ENCODE assay signal across 13 cellular contexts in the genomic region with DNA sequence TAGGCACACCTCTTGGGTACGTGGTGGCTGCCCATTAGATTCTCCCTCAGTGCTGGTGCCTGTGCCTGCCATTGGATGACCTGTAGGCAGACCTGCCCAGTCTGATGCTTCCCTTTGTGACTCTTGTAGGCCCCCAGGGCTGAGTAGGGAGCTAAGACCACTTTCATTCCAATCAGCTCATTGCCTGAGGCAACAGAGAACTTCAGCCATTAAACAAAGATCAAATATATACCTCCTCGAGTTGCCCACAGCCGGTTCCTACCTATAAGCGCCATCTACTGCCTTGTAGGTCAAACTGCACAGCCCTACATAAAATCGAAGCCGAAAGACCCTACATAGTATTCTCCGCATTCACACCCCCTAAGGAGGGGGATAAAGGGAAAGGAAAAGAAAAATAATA.
DNase-seq lines count a peak whose midpoint lies in the region; ATAC-seq, FAIRE-seq and TF ChIP-seq lines count a peak whose summit lies in the region.
"Had no signal": no experiment of that assay in that cellular context is flagged by ENCODE, and none has a peak within 500 bp of the region (broad histone marks: within the 10 kb centered on the region; RNA-seq: fewer than 3 reads in every experiment).

No MANE protein-coding gene starts in this region.

- H3K27me3 ChIP-seq in Karpas-422 (ENCODE audit: low read length) (no peaks in the 10 kb centered on the region), WERI-Rb-1 (ENCODE audit: insufficient read depth, low read depth, severe bottlenecking) (peaks cover 29% of the 10 kb centered on the region), keratinocyte (ENCODE audit: control insufficient read depth, extremely low read depth, insufficient read depth, low read length) (no peaks in the 10 kb centered on the region), suprapubic skin (no peaks in the 10 kb centered on the region)

- TF ChIP-seq CTCF in GM12872 (IDR thresholded peaks at IDR 0.05; ENCODE audit: insufficient read depth, low read depth, low read length) (peak; percentile 41; the same call in 2 of the 3 replicates), WERI-Rb-1 (IDR thresholded peaks at IDR 0.05; ENCODE audit: low read depth, low read length) (peak; percentile 57), keratinocyte (optimal IDR thresholded peaks at IDR 0.05 in 1 of 3, IDR thresholded peaks at IDR 0.05 in 1 of 3, conservative IDR thresholded peaks at IDR 0.05 in 1 of 3; ENCODE audit: extremely low read depth in 1 of 3, insufficient read depth in 2 of 3, low read length in 3 of 3) (peak in 2 of 3 experiments; percentile 24 to 29), suprapubic skin (IDR thresholded peaks at IDR 0.05) (no peak), endothelial cell (IDR thresholded peaks at IDR 0.05; ENCODE audit: unreplicated experiment) (no peak)

- H3K79me2 ChIP-seq in Karpas-422 (ENCODE audit: low read length) (no peaks in the 10 kb centered on the region), keratinocyte (ENCODE audit: control insufficient read depth, insufficient read depth, low read length) (no peaks in the 10 kb centered on the region)

- no peak for ATAC-seq in GM19328 (IDR thresholded peaks at IDR 0.05; ENCODE audit: unreplicated experiment)
- ATAC-seq: natural killer cell had no signal

- H3K9me1 ChIP-seq in keratinocyte (ENCODE audit: control insufficient read depth, extremely low read depth, insufficient read depth, low read length): no peaks in the 10 kb centered on the region

- H3K9me2 ChIP-seq in Karpas-422 (replicated peaks; ENCODE audit: insufficient read depth, low read length): no peaks in the 10 kb centered on the region

- H3K36me3 ChIP-seq in Karpas-422 (ENCODE audit: insufficient read depth, low read length) (no peaks in the 10 kb centered on the region), WERI-Rb-1 (no peaks in the 10 kb centered on the region), keratinocyte (ENCODE audit: control insufficient read depth in 2 of 2, extremely low read depth in 1 of 2, insufficient read depth in 2 of 2, low read length in 2 of 2) (no peaks in the 10 kb centered on the region), suprapubic skin (no peaks in the 10 kb centered on the region)

- WGBS in suprapubic skin: 76% methylated on average over 7 of the region's 7 CpGs

- dilution Hi-C loops in keratinocyte (cut with MboI; ENCODE audit: extremely low pct_ligation_motif_present, low sequenced_read_pairs): no loop called here

- FAIRE-seq in keratinocyte (lab: Jason Lieb, UNC): no peak
- FAIRE-seq: bronchial epithelial cell had no signal

- H3K9ac ChIP-seq in Karpas-422 (ENCODE audit: low read length) (no peak overlapping the region), keratinocyte (ENCODE audit: control insufficient read depth, extremely low read depth, insufficient read depth, low read length) (no peak overlapping the region)

- no peak overlapping the region for H3K4me3 ChIP-seq in Karpas-422 (ENCODE audit: low read length)
- H3K4me3 ChIP-seq in WERI-Rb-1 (ENCODE audit: low read depth, low read length): no peak overlapping the region
- H3K4me3 ChIP-seq in keratinocyte (ENCODE audit: control insufficient read depth in 2 of 3, extremely low read depth in 1 of 3, insufficient read depth in 2 of 3, low read depth in 1 of 3, low read length in 3 of 3): no peak overlapping the region
- H3K4me3 ChIP-seq in suprapubic skin: no peak overlapping the region

- no peak overlapping the region for H3K27ac Mint-ChIP-seq in endothelial cell (ENCODE audit: unreplicated experiment)
- H3K27ac Mint-ChIP-seq: natural killer cell had no signal

- H3K36me3 Mint-ChIP-seq in endothelial cell (ENCODE audit: low read depth, unreplicated experiment): peaks cover 16% of the 10 kb centered on the region

- DNase-seq in Karpas-422 (peak; percentile 78), WERI-Rb-1 (peak; percentile 13), keratinocyte (ENCODE audit: low read depth, low spot score) (no peak), NCI-H2196 treated with DMSO at 0.1 percent for 48 hours (lab: John Stamatoyannopoulos, UW; ENCODE audit: unreplicated experiment) (no peak), suprapubic skin (ENCODE audit: low spot score in 2 of 2) (no peak), endothelial cell (ENCODE audit: low spot score) (no peak)
- DNase-seq: activated gamma-delta T cell treated with Interleukin-2 at 50 U/mL for 16 hours, Calu3, natural killer cell, SW 1271 had no signal

- no peaks in the 10 kb centered on the region for H3K27me3 Mint-ChIP-seq in endothelial cell (ENCODE audit: unreplicated experiment)

- peaks cover 10% of the 10 kb centered on the region for H3K9me3 Mint-ChIP-seq in endothelial cell (ENCODE audit: unreplicated experiment)

- H3K4me3 Mint-ChIP-seq in endothelial cell (ENCODE audit: unreplicated experiment): no peak overlapping the region
- H3K4me3 Mint-ChIP-seq: natural killer cell had no signal

- no peak for TF ChIP-seq POLR2A in suprapubic skin (IDR thresholded peaks at IDR 0.05)

- no peaks in the 10 kb centered on the region for H3K4me1 Mint-ChIP-seq in endothelial cell (ENCODE audit: unreplicated experiment)

- no peaks in the 10 kb centered on the region for H4K20me1 ChIP-seq in Karpas-422 (ENCODE audit: insufficient read depth, low read depth, low read length)
- H4K20me1 ChIP-seq in keratinocyte (ENCODE audit: control insufficient read depth, extremely low read depth, insufficient read depth, low read length): no peaks in the 10 kb centered on the region

- TF ChIP-seq EP300 in suprapubic skin (IDR thresholded peaks at IDR 0.05): no peak

- H3K4me2 ChIP-seq in Karpas-422 (ENCODE audit: low read depth, low read length, poor library complexity, severe bottlenecking) (no peak overlapping the region), keratinocyte (ENCODE audit: control insufficient read depth, extremely low read depth, insufficient read depth, low read depth, low read length) (no peak overlapping the region)

- 0 out of 2 replicates have a peak, but pooled peaks cover 2% of the 10 kb centered on the region for H3K9me3 ChIP-seq in Karpas-422 (ENCODE audit: low read length)
- H3K9me3 ChIP-seq in WERI-Rb-1 (ENCODE audit: severe bottlenecking): peaks cover 3% of the 10 kb centered on the region
- H3K9me3 ChIP-seq in keratinocyte (ENCODE audit: control insufficient read depth, low read depth, low read length): peaks cover 3% of the 10 kb centered on the region
- H3K9me3 ChIP-seq in suprapubic skin: peaks cover 35% of the 10 kb centered on the region

- H2AFZ ChIP-seq in Karpas-422 (ENCODE audit: low read length) (no peak overlapping the region), keratinocyte (ENCODE audit: control insufficient read depth, low read length) (no peak overlapping the region)

- H3K4me1 ChIP-seq in Karpas-422 (ENCODE audit: low read length) (no peaks in the 10 kb centered on the region), keratinocyte (ENCODE audit: control insufficient read depth, extremely low read depth, insufficient read depth, low read length) (no peaks in the 10 kb centered on the region), suprapubic skin (no peaks in the 10 kb centered on the region)

- H3K27ac ChIP-seq in Karpas-422 (ENCODE audit: low read length): no peak overlapping the region
- no peak overlapping the region for H3K27ac ChIP-seq in WERI-Rb-1
- no peak overlapping the region for H3K27ac ChIP-seq in keratinocyte (ENCODE audit: control insufficient read depth, insufficient read depth, low read length)
- H3K27ac ChIP-seq in suprapubic skin: no peak overlapping the region

Comparison
In these comparisons a context has a peak if more than half of its experiments do, and no peak if none do; other contexts are left out.
1. CTCF ChIP-seq: peak in GM12872 (single experiment), WERI-Rb-1 (single experiment) and keratinocyte (2 of 3); none in suprapubic skin (0 of 2) and endothelial cell (single experiment).
2. DNase-seq: peak in Karpas-422 (single experiment) and WERI-Rb-1 (single experiment); none in keratinocyte (single experiment), NCI-H2196 treated with DMSO at 0.1 percent for 48 hours (single experiment), suprapubic skin (0 of 2) and endothelial cell (single experiment).